ENCODE assay signal across 8 cellular contexts in the genomic region with DNA sequence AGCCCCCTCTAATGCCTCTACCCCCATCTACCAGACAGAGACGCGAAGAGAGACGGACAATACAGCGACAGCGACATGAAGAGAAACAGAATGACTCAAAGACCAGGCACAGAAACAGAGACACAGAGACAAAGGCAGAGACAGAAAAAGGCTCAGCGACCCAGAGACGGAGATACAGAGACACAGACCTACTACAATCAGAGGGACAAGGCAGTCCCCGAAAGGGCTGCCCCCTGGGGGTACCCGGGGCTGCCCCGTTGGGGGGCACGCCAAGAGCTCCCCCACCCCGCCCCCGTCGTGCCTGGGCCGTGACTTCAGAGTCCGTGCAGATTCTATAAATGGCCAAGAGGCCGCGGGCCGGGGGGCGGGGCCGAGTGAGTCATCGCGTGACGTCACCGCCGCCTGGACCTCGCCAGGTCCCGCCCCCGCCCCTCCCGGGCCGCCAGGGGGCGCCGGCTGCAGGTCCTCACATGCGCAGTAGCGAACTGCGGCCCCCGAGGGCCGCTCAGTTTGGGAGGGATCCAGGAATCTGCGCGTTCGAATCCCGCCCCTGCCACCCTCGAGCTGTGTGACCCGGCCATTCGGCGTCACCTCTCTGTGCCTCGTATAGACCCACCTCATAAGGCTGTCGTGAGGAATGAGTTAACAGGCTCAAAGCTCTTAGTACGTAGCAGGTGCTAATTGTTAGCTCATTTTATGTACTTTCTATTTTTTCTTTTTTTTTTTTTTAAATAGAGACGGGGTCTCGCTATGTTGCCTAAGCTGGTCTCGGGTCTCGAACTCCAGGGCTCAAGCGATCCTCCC. TPM values are rescaled to one million over a fixed set of nuclear protein-coding genes. Genes with fewer than 3 reads are reported as not detected.
DNase-seq lines count a peak whose midpoint lies in the region; ATAC-seq and TF ChIP-seq lines count a peak whose summit lies in the region.

No MANE protein-coding gene starts in this region.

- peak; percentile 94 for TF ChIP-seq CTCF in foreskin fibroblast (IDR thresholded peaks at IDR 0.05; ENCODE audit: low read depth, low read length)
- peak; percentile 94 for TF ChIP-seq CTCF in neural crest cell (conservative IDR thresholded peaks at IDR 0.05)

- peak overlapping the region; percentile 76 for H3K4me3 Mint-ChIP-seq in neural crest cell
- H3K4me3 Mint-ChIP-seq in stimulated activated naive CD8-positive, alpha-beta T cell treated with anti-CD3 and anti-CD28 coated beads, Interleukin-15, Interleukin-2, amounts not matched to agents 100 ng/mL and 50 ng/mL, for 24 hours, result peak overlapping the region; percentile 14

- no peaks in the 10 kb centered on the region for H3K36me3 Mint-ChIP-seq in neural crest cell (ENCODE audit: low read depth)
- no peaks in the 10 kb centered on the region for H3K36me3 Mint-ChIP-seq in stimulated activated naive CD8-positive, alpha-beta T cell treated with anti-CD3 and anti-CD28 coated beads, Interleukin-15, Interleukin-2, amounts not matched to agents 100 ng/mL and 50 ng/mL, for 24 hours (ENCODE audit: low read depth)

- in situ Hi-C loops in KBM-7 (cut with MboI; ENCODE audit: low pct_unique_long_range_greater_than_20kb, low sequenced_read_pairs), result no loop called here

- H3K4me1 Mint-ChIP-seq in neural crest cell, result peaks cover 22% of the 10 kb centered on the region
- peaks cover 24% of the 10 kb centered on the region for H3K4me1 Mint-ChIP-seq in stimulated activated naive CD8-positive, alpha-beta T cell treated with anti-CD3 and anti-CD28 coated beads, Interleukin-15, Interleukin-2, amounts not matched to agents 100 ng/mL and 50 ng/mL, for 24 hours (ENCODE audit: low read depth)

- ATAC-seq in GM19025 (IDR thresholded peaks at IDR 0.05; ENCODE audit: low read depth, unreplicated experiment), result peak; percentile 60

- H3K4me3 ChIP-seq in foreskin fibroblast (ENCODE audit: low read depth in 1 of 2, low read length in 2 of 2), result peak overlapping the region; percentile 36 to 54

- peak overlapping the region; percentile 87 for H3K27ac Mint-ChIP-seq in neural crest cell (ENCODE audit: unreplicated experiment)
- H3K27ac Mint-ChIP-seq in stimulated activated naive CD8-positive, alpha-beta T cell treated with anti-CD3 and anti-CD28 coated beads, Interleukin-15, Interleukin-2, amounts not matched to agents 100 ng/mL and 50 ng/mL, for 24 hours, result peak overlapping the region; percentile 1

- peak; percentile 98 for DNase-seq in AG08396 (ENCODE audit: low spot score)
- peak; percentile 90 for DNase-seq in KBM-7
- peak; percentile 72 to 78 for DNase-seq in SHP77 (lab: John Stamatoyannopoulos, UW)
- DNase-seq in activated gamma-delta T cell (lab: John Stamatoyannopoulos, UW), result peak; percentile 73
- DNase-seq in foreskin fibroblast, result peak; percentile 88 to 96
- DNase-seq in neural crest cell (ENCODE audit: low read depth, low spot score), result peak; percentile 92

- H3K27me3 Mint-ChIP-seq in neural crest cell (ENCODE audit: low read depth), result peaks cover 10% of the 10 kb centered on the region
- peaks cover 19% of the 10 kb centered on the region for H3K27me3 Mint-ChIP-seq in stimulated activated naive CD8-positive, alpha-beta T cell treated with anti-CD3 and anti-CD28 coated beads, Interleukin-15, Interleukin-2, amounts not matched to agents 100 ng/mL and 50 ng/mL, for 24 hours

- H3K9me3 Mint-ChIP-seq in neural crest cell, result no peaks in the 10 kb centered on the region
- no peaks in the 10 kb centered on the region for H3K9me3 Mint-ChIP-seq in stimulated activated naive CD8-positive, alpha-beta T cell treated with anti-CD3 and anti-CD28 coated beads, Interleukin-15, Interleukin-2, amounts not matched to agents 100 ng/mL and 50 ng/mL, for 24 hours

RNA-seq across cellular contexts. Expression of gene CNN1, which starts 2.7 kb away (rescaled TPM):
- total RNA-seq in neural crest cell, result 1.6 and 1.8 TPM in 2 replicates

RNA-seq across cellular contexts. Expression of gene ECSIT, which starts 7.1 kb away (rescaled TPM):
- total RNA-seq in neural crest cell, result 46.0 and 49.4 TPM in 2 replicates

RNA-seq across cellular contexts. Expression of gene ELOF1, which starts 23.0 kb away (rescaled TPM):
- 69.8 and 70.0 TPM in 2 replicates for total RNA-seq in neural crest cell

RNA-seq across cellular contexts. Expression of gene ZNF653, which starts 30.4 kb away (rescaled TPM):
- total RNA-seq in neural crest cell, result 17.9 and 19.0 TPM in 2 replicates

RNA-seq across cellular contexts. Expression of gene ACP5, which starts 41.5 kb away (rescaled TPM):
- 1.2 and 2.5 TPM in 2 replicates for total RNA-seq in neural crest cell

Comparison
In these comparisons a context has a peak if more than half of its experiments do, and no peak if none do; other contexts are left out.
1. Peak in every context shown above with its lines: DNase-seq, ATAC-seq and H3K4me3 ChIP-seq.